8 cellular contexts compared by ENCODE assay signal in the genomic region with DNA sequence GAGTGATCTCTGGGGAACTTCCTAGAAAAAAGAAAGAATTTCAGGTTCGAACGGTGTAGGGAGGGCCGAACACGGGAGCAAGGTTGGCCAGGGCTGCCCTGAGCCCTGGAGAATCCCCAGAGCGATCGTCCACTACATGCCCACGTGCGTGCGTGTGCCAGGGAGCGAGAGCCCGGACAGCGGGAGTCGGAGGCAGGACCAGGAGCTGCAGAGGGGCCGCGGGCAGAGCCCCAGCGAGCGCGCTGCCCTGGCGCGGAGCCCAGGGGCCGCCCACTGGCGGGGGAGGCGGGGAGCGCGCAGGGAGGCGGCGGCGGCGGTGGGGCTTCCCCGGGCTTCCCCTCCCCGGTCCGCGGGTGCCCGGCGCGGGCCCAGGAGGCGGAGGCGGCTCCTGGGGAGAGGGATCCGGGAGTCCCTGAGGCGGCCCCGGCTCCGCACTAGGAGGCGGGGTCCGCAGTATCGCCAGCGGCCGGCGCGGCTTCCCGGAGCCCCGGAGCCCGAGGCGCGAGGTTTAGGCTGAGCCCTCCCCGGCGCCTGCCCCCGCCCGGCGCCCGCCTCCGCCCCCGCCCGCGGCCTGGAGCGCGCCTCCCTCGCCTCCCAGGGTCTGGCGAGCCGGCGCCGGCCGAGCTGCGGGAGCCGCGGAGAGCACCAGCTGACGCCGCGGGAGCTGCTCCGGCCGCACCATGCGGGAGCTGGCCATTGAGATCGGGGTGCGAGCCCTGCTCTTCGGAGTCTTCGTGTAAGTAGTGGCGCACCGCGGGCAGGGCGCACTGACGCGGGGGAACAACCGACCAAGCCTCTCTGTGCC. TPM values are rescaled to one million over a fixed set of nuclear protein-coding genes. Genes with fewer than 3 reads are reported as not detected.
DNase-seq lines count a peak whose midpoint lies in the region; ATAC-seq and TF ChIP-seq lines count a peak whose summit lies in the region.

TSS of gene PLPP4 (plus strand) at position 602 of the 805 bp plus-strand sequence. CDS start at position 681, 79 bp downstream.

- H3K4me1 Mint-ChIP-seq in activated T-cell treated with anti-CD3 and anti-CD28 coated beads, Interleukin-2, amount 50 U/mL, for 72 hours (ENCODE audit: low read depth), result no peaks in the 10 kb centered on the region
- H3K4me1 Mint-ChIP-seq in natural killer cell treated with Interleukin-12 subunit alpha and Interleukin-12 subunit beta and Interleukin-15 and Interleukin-18, amount 100 ng/mL, for 72 hours (ENCODE audit: low read depth in 2 of 2), result peaks cover 0 to 6% of the 10 kb centered on the region in 2 donors

- DNase-seq in activated T-cell treated with anti-CD3 and anti-CD28 coated beads, Interleukin-2, amount 50 U/mL, for 72 hours, result peak in 1 of 2 donors; percentile 12
- DNase-seq in activated T-cell treated with anti-CD3 and anti-CD28 coated beads for 4 hours, result no peak
- DNase-seq in RPMI8226, result peak; percentile 54
- DNase-seq in fibroblast of pulmonary artery (ENCODE audit: low read depth), result peak; percentile 28
- DNase-seq in natural killer cell treated with Interleukin-12 subunit alpha and Interleukin-12 subunit beta and Interleukin-15 and Interleukin-18, amount 100 ng/mL, for 72 hours (ENCODE audit: low spot score), result no peak
- DNase-seq in activated T-cell treated with anti-CD3 and anti-CD28 coated beads, Interleukin-2, amount 50 U/mL, for 48 hours, result no peak

- peak within 1 kb of the TSS; percentile 65 to 84 for H3K4me3 Mint-ChIP-seq in activated T-cell treated with anti-CD3 and anti-CD28 coated beads, Interleukin-2, amount 50 U/mL, for 72 hours
- peak within 1 kb of the TSS; percentile 68 for H3K4me3 Mint-ChIP-seq in natural killer cell treated with Interleukin-12 subunit alpha and Interleukin-12 subunit beta and Interleukin-15 and Interleukin-18, amount 100 ng/mL, for 72 hours

- H3K36me3 Mint-ChIP-seq in activated T-cell treated with anti-CD3 and anti-CD28 coated beads, Interleukin-2, amount 50 U/mL, for 72 hours (ENCODE audit: insufficient read depth in 2 of 2), result peaks cover 2 to 3% of the 10 kb centered on the region in 2 donors
- no peaks in the 10 kb centered on the region for H3K36me3 Mint-ChIP-seq in natural killer cell treated with Interleukin-12 subunit alpha and Interleukin-12 subunit beta and Interleukin-15 and Interleukin-18, amount 100 ng/mL, for 72 hours

- H3K27me3 Mint-ChIP-seq in activated T-cell treated with anti-CD3 and anti-CD28 coated beads, Interleukin-2, amount 50 U/mL, for 72 hours (ENCODE audit: low read depth), result peaks cover 40% of the 10 kb centered on the region
- peaks cover 45 to 51% of the 10 kb centered on the region in 2 donors for H3K27me3 Mint-ChIP-seq in natural killer cell treated with Interleukin-12 subunit alpha and Interleukin-12 subunit beta and Interleukin-15 and Interleukin-18, amount 100 ng/mL, for 72 hours

- H3K9me3 Mint-ChIP-seq in activated T-cell treated with anti-CD3 and anti-CD28 coated beads, Interleukin-2, amount 50 U/mL, for 72 hours, result no peaks in the 10 kb centered on the region
- H3K9me3 Mint-ChIP-seq in natural killer cell treated with Interleukin-12 subunit alpha and Interleukin-12 subunit beta and Interleukin-15 and Interleukin-18, amount 100 ng/mL, for 72 hours, result no peaks in the 10 kb centered on the region

- peak within 1 kb of the TSS; percentile 53 for H3K4me3 ChIP-seq in fibroblast of pulmonary artery (replicated peaks; ENCODE audit: low read depth, low read length)

- H3K27ac Mint-ChIP-seq in activated T-cell treated with anti-CD3 and anti-CD28 coated beads, Interleukin-2, amount 50 U/mL, for 72 hours, result no peak within 1 kb of the TSS
- no peak within 1 kb of the TSS for H3K27ac Mint-ChIP-seq in natural killer cell treated with Interleukin-12 subunit alpha and Interleukin-12 subunit beta and Interleukin-15 and Interleukin-18, amount 100 ng/mL, for 72 hours

- peak; percentile 38 to 51 for ATAC-seq in activated T-cell treated with anti-CD3 and anti-CD28 coated beads, Interleukin-2, amount 50 U/mL, for 72 hours (replicated peaks in 1 of 2)
- peak; percentile 66 to 67 for ATAC-seq in natural killer cell treated with Interleukin-12 subunit alpha and Interleukin-12 subunit beta and Interleukin-15 and Interleukin-18, amount 100 ng/mL, for 72 hours
- ATAC-seq in GM21526 (IDR thresholded peaks at IDR 0.05; ENCODE audit: low FRiP score, unreplicated experiment), result no peak
- ATAC-seq in HG03159 (IDR thresholded peaks at IDR 0.05; ENCODE audit: unreplicated experiment), result no peak

- TF ChIP-seq CTCF in fibroblast of pulmonary artery (IDR thresholded peaks at IDR 0.05; ENCODE audit: low read length, missing control alignments), result no peak

RNA-seq across cellular contexts. Expression of gene PLPP4, which starts in this region (rescaled TPM):
- total RNA-seq in activated T-cell treated with anti-CD3 and anti-CD28 coated beads, Interleukin-2, amount 50 U/mL, for 72 hours, result not detected
- total RNA-seq in natural killer cell treated with Interleukin-12 subunit alpha and Interleukin-12 subunit beta and Interleukin-15 and Interleukin-18, amount 100 ng/mL, for 72 hours, result not detected

Comparison
In these comparisons a context has a peak if more than half of its experiments do, and no peak if none do; other contexts are left out.
1. Peak in ATAC-seq in activated T-cell treated with anti-CD3 and anti-CD28 coated beads, Interleukin-2, amount 50 U/mL, for 72 hours; RNA of the gene not detected or under 1 TPM.
2. Peak in ATAC-seq in natural killer cell treated with Interleukin-12 subunit alpha and Interleukin-12 subunit beta and Interleukin-15 and Interleukin-18, amount 100 ng/mL, for 72 hours; RNA of the gene not detected or under 1 TPM.
3. DNase-seq: peak in RPMI8226 (single experiment) and fibroblast of pulmonary artery (single experiment); none in activated T-cell treated with anti-CD3 and anti-CD28 coated beads for 4 hours (single experiment), natural killer cell treated with Interleukin-12 subunit alpha and Interleukin-12 subunit beta and Interleukin-15 and Interleukin-18, amount 100 ng/mL, for 72 hours (single experiment) and activated T-cell treated with anti-CD3 and anti-CD28 coated beads, Interleukin-2, amount 50 U/mL, for 48 hours (0 of 2).